ENCODE assay signal across 18 cellular contexts in genomic region chr5:133467712-133468463, GRCh38.
DNase-seq lines count a peak whose midpoint lies in the region; ATAC-seq and TF ChIP-seq lines count a peak whose summit lies in the region.
"Had no signal": no experiment of that assay in that cellular context is flagged by ENCODE, and none has a peak within 500 bp of the region (broad histone marks: within the 10 kb centered on the region; RNA-seq: fewer than 3 reads in every experiment).

No MANE protein-coding gene starts in this region.

- no peaks in the 10 kb centered on the region for H3K79me2 ChIP-seq in Loucy (ENCODE audit: insufficient read depth, low read length)

- H4K20me1 ChIP-seq in BLaER1 (no peaks in the 10 kb centered on the region), Loucy (ENCODE audit: insufficient read depth, low read length, poor library complexity, severe bottlenecking) (no peaks in the 10 kb centered on the region)

- H3K4me3 ChIP-seq in BLaER1 (no peak overlapping the region), Loucy (ENCODE audit: low read length, poor library complexity, severe bottlenecking) (no peak overlapping the region), right atrium auricular region (no peak overlapping the region)
- H3K4me3 ChIP-seq: A549, heart right ventricle, neural progenitor cell had no signal

- H3K4me1 ChIP-seq in BLaER1 (peaks cover 16% of the 10 kb centered on the region), Loucy (ENCODE audit: insufficient read depth, low read length, poor library complexity, severe bottlenecking) (peaks cover 19% of the 10 kb centered on the region), right atrium auricular region (no peaks in the 10 kb centered on the region)
- H3K4me1 ChIP-seq: A549 had no signal

- H3K27ac ChIP-seq in BLaER1 (no peak overlapping the region), right atrium auricular region (no peak overlapping the region)
- H3K27ac ChIP-seq: A549, epithelial cell of prostate, heart right ventricle, KMS-11, neural progenitor cell had no signal

- DNase-seq in NCI-H748 treated with DMSO at 0.1 percent for 48 hours (lab: John Stamatoyannopoulos, UW) (peak; percentile 51), islet precursor cell (peak; percentile 53), ACHN (no peak), SIG-M5 treated with dmso at 0.1 percent for 504 hours (lab: John Stamatoyannopoulos, UW; ENCODE audit: unreplicated experiment) (no peak), right atrium auricular region (ENCODE audit: low spot score) (no peak)
- DNase-seq: activated naive CD4-positive, alpha-beta T cell; activated T-cell treated with anti-CD3 and anti-CD28 coated beads for 4 hours; heart right ventricle; left ventricle myocardium superior; stimulated activated CD4-positive, alpha-beta T cell treated with anti-CD3 and anti-CD28 coated beads, Interleukin-4, amount 100 ng/mL, for 1 hour; WERI-Rb-1 had no signal

- ATAC-seq in HG03442 (IDR thresholded peaks at IDR 0.05; ENCODE audit: unreplicated experiment): no peak
- ATAC-seq: A549, heart right ventricle, left ventricle myocardium superior had no signal

- no peak for TF ChIP-seq CTCF in Loucy (conservative IDR thresholded peaks at IDR 0.05; ENCODE audit: low read length)
- no peak for TF ChIP-seq CTCF in right atrium auricular region (IDR thresholded peaks at IDR 0.05)

- H3K4me2 ChIP-seq in BLaER1 (peak overlapping the region; percentile 32), Loucy (ENCODE audit: low read depth, low read length, poor library complexity, severe bottlenecking) (peak overlapping the region; percentile 60)
- H3K4me2 ChIP-seq: A549, KMS-11, neural progenitor cell had no signal

- no peaks in the 10 kb centered on the region for H3F3A ChIP-seq in Loucy (ENCODE audit: low read depth)

- H3K9me2 ChIP-seq in Loucy (replicated peaks; ENCODE audit: low read depth, low read length): no peaks in the 10 kb centered on the region

- H3K27me3 ChIP-seq in BLaER1 (no peaks in the 10 kb centered on the region), Loucy (ENCODE audit: insufficient read depth, low read length, poor library complexity, severe bottlenecking) (no peaks in the 10 kb centered on the region), right atrium auricular region (no peaks in the 10 kb centered on the region)
- H3K27me3 ChIP-seq: neural progenitor cell had no signal

- H3K36me3 ChIP-seq in BLaER1: no peaks in the 10 kb centered on the region
- H3K36me3 ChIP-seq in Loucy (ENCODE audit: insufficient read depth, low read length): no peaks in the 10 kb centered on the region
- H3K36me3 ChIP-seq in right atrium auricular region: no peaks in the 10 kb centered on the region
- H3K36me3 ChIP-seq: heart right ventricle, neural progenitor cell, WERI-Rb-1 had no signal

- H3K9me3 ChIP-seq in BLaER1 (no peaks in the 10 kb centered on the region), Loucy (ENCODE audit: insufficient read depth, low read depth, low read length) (no peaks in the 10 kb centered on the region), right atrium auricular region (no peaks in the 10 kb centered on the region)
- H3K9me3 ChIP-seq: A549, heart right ventricle had no signal

- in situ Hi-C loops in ACHN (cut with HindIII; ENCODE audit: low pct_ligation_motif_present, low pct_unique_long_range_greater_than_20kb, low sequenced_read_pairs): no loop called here

- no peak overlapping the region for H2AFZ ChIP-seq in Loucy (ENCODE audit: low read length)
- H2AFZ ChIP-seq: neural progenitor cell had no signal

- no peak overlapping the region for H3K9ac ChIP-seq in BLaER1
- H3K9ac ChIP-seq in Loucy (ENCODE audit: low read depth, low read length, poor library complexity, severe bottlenecking): no peak overlapping the region
- H3K9ac ChIP-seq: KMS-11, neural progenitor cell had no signal

Comparison
In these comparisons a context has a peak if more than half of its experiments do, and no peak if none do; other contexts are left out.
1. DNase-seq: peak in NCI-H748 treated with DMSO at 0.1 percent for 48 hours (single experiment) and islet precursor cell (single experiment); none in ACHN (single experiment), SIG-M5 treated with dmso at 0.1 percent for 504 hours (single experiment) and right atrium auricular region (single experiment).